19 cellular contexts compared by ENCODE assay signal in the genomic region with DNA sequence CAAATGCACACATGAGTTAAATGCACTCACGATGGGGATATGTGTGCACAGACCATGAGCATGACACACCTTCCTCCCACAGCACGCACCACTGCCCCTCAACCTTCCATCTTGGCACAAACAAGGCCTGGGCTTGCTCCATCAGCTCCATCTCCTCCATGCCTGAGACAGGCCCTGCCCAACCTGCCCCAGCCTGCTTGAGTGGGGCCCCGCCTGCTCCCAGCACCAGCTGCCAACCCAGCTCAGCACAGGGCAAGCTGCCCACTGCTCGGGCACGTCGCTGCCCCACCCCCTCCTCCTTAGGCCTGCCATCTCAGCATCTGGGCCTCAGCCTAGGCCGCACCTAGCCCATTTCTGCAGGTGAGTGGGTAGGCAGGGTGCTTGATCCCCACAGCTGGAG. TPM values are rescaled to one million over a fixed set of nuclear protein-coding genes. Genes with fewer than 3 reads are reported as not detected.
A peak's percentile ranks its signal among the peaks of the same experiment; 100 is the strongest.
DNase-seq lines count a peak whose midpoint lies in the region; ATAC-seq and TF ChIP-seq lines count a peak whose summit lies in the region.
"Had no signal": no experiment of that assay in that cellular context is flagged by ENCODE, and none has a peak within 500 bp of the region (broad histone marks: within the 10 kb centered on the region; RNA-seq: fewer than 3 reads in every experiment).

No MANE protein-coding gene starts in this region.

- peak overlapping the region; percentile 28; the same call in 1 of the 2 replicates for H4K91ac ChIP-seq in IMR-90 (ENCODE audit: insufficient read depth, low read depth, low read length)

- peaks cover 31% of the 10 kb centered on the region for H3K27me3 Mint-ChIP-seq in activated T-cell treated with anti-CD3 and anti-CD28 coated beads, Interleukin-2, amount 50 U/mL, for 72 hours (ENCODE audit: low read depth)

- no peak overlapping the region for H3K14ac ChIP-seq in IMR-90 (replicated peaks; ENCODE audit: low read depth, low read length)

- no peak overlapping the region for H2AK9ac ChIP-seq in IMR-90 (replicated peaks; ENCODE audit: low read depth, low read length, poor library complexity)

- H3K4me1 Mint-ChIP-seq in activated T-cell treated with anti-CD3 and anti-CD28 coated beads, Interleukin-2, amount 50 U/mL, for 72 hours (ENCODE audit: low read depth): peaks cover 27% of the 10 kb centered on the region

- WGBS in IMR-90 (ENCODE audit: extremely low coverage in 2 of 2, insufficient read length in 1 of 2), 2 experiments: 80% methylated on average over 2 of the region's 7 CpGs; no CpG with 5 or more reads in 1 of the 2 experiments
- 50% methylated on average over 7 of the region's 7 CpGs for WGBS in suprapubic skin

- CTCF ChIA-PET in IMR-90 (lab: Yijun Ruan, JAX): interaction anchor here (0.6 kb wide), 1 partner anchor 1567 kb away, joined by 3 read pairs; no protein-coding TSS in a partner anchor

- no peaks in the 10 kb centered on the region for H3K36me3 Mint-ChIP-seq in activated T-cell treated with anti-CD3 and anti-CD28 coated beads, Interleukin-2, amount 50 U/mL, for 72 hours (ENCODE audit: insufficient read depth in 2 of 2)
- H3K36me3 Mint-ChIP-seq: activated naive CD8-positive, alpha-beta T cell; CD4-positive, CD25-positive, alpha-beta regulatory T cell; naive B cell had no signal

- peak overlapping the region; percentile 40 for H2AFZ ChIP-seq in IMR-90 (replicated peaks; ENCODE audit: low read length, poor library complexity)

- no peak overlapping the region for H3K18ac ChIP-seq in IMR-90 (ENCODE audit: low read depth, low read length)

- TF ChIP-seq RAD21 in IMR-90 (IDR thresholded peaks at IDR 0.05; ENCODE audit: low read length): no peak

- H3K79me1 ChIP-seq in IMR-90 (ENCODE audit: low read depth in 1 of 2, low read length in 2 of 2): no peaks in the 10 kb centered on the region

- no peak overlapping the region; the same call in 1 of the 2 replicates for H2AK5ac ChIP-seq in IMR-90 (ENCODE audit: low read depth, low read length)

- no peak overlapping the region for H3K9ac ChIP-seq in IMR-90 (ENCODE audit: low read depth, low read length)

- dilution Hi-C loops in IMR-90 (cut with HindIII; ENCODE audit: low sequenced_read_pairs, unreplicated experiment): loop anchor here (25.0 kb wide), 1 partner anchor 111 kb away; no protein-coding TSS in a partner anchor

- H3K4me1 ChIP-seq in IMR-90 (ENCODE audit: control insufficient read depth, insufficient read depth, low read length): peaks cover 20% of the 10 kb centered on the region
- H3K4me1 ChIP-seq in suprapubic skin: peaks cover 86% of the 10 kb centered on the region

- H3K9me3 ChIP-seq in IMR-90 (ENCODE audit: control insufficient read depth, insufficient read depth, low read length): no peaks in the 10 kb centered on the region
- no peaks in the 10 kb centered on the region for H3K9me3 ChIP-seq in suprapubic skin

- TF ChIP-seq CTCF in IMR-90 (conservative IDR thresholded peaks at IDR 0.05; ENCODE audit: low read depth, low read length) (no peak), suprapubic skin (IDR thresholded peaks at IDR 0.05) (no peak)

- no peak overlapping the region for H3K4me3 ChIP-seq in IMR-90 (ENCODE audit: insufficient read depth, low read depth, low read length)
- H3K4me3 ChIP-seq in suprapubic skin: no peak overlapping the region
- H3K4me3 ChIP-seq: cardiac muscle cell had no signal

- intact Hi-C loops in IMR-90 (cut with micrococcal nuclease): loop anchor here (10.0 kb wide), 2 partner anchors 592 to 662 kb away; no protein-coding TSS in a partner anchor
- intact Hi-C loops in left ventricle myocardium superior (cut with micrococcal nuclease): loop anchor here (5.0 to 10.0 kb wide), 3 partner anchors 294 to 722 kb away; no protein-coding TSS in a partner anchor

- TF ChIP-seq POLR2A in IMR-90 (IDR thresholded peaks at IDR 0.05; ENCODE audit: low read depth, low read length) (no peak), suprapubic skin (IDR thresholded peaks at IDR 0.05) (no peak)

- no peak overlapping the region for H3K56ac ChIP-seq in IMR-90 (ENCODE audit: extremely low read depth, insufficient read depth, low read length)

- no peak for TF ChIP-seq EP300 in suprapubic skin (IDR thresholded peaks at IDR 0.05)

- H3K27ac ChIP-seq in IMR-90 (ENCODE audit: insufficient read depth, low read length) (no peak overlapping the region), suprapubic skin (peak overlapping the region; percentile 99)
- H3K27ac ChIP-seq: cardiac muscle cell had no signal

- H2BK15ac ChIP-seq in IMR-90 (ENCODE audit: low read depth, low read length): no peak overlapping the region

- H2BK120ac ChIP-seq in IMR-90 (ENCODE audit: low read depth, low read length): 0 out of 2 replicates have a peak overlapping the region, but pooled peaks have one; percentile 3

- POLR2A ChIA-PET in IMR-90 (lab: Charles Lee; ENCODE audit: unreplicated experiment): no interaction called here

- BruUV-seq in IMR-90 (replicated peaks; lab: Mats Ljungman, UMichigan): no TSS peak

- no peak overlapping the region for H3K4me2 ChIP-seq in IMR-90 (ENCODE audit: low read depth, low read length)

- in situ Hi-C loops in IMR-90 (cut with MboI; ENCODE audit: low sequenced_read_pairs): loop anchor here (5.0 kb wide), 3 partner anchors 294 to 729 kb away; no protein-coding TSS in a partner anchor
- in situ Hi-C loops in KBM-7 (cut with MboI; ENCODE audit: low pct_unique_long_range_greater_than_20kb, low sequenced_read_pairs): loop anchor here (10.0 kb wide), 3 partner anchors 292 to 722 kb away; no protein-coding TSS in a partner anchor

- H3K36me3 ChIP-seq in IMR-90 (ENCODE audit: control insufficient read depth, insufficient read depth, low read length): no peaks in the 10 kb centered on the region
- no peaks in the 10 kb centered on the region for H3K36me3 ChIP-seq in suprapubic skin
- H3K36me3 ChIP-seq: cardiac muscle cell had no signal

- H3K4me3 Mint-ChIP-seq in activated T-cell treated with anti-CD3 and anti-CD28 coated beads, Interleukin-2, amount 50 U/mL, for 72 hours: no peak overlapping the region
- H3K4me3 Mint-ChIP-seq: activated naive CD8-positive, alpha-beta T cell had no signal

- no peak for ATAC-seq in IMR-90 (ENCODE audit: low read depth)
- ATAC-seq in left ventricle myocardium superior: peak; percentile 42
- no peak for ATAC-seq in activated T-cell treated with anti-CD3 and anti-CD28 coated beads, Interleukin-2, amount 50 U/mL, for 72 hours (replicated peaks in 1 of 2)

- peaks cover 19% of the 10 kb centered on the region for H3K9me1 ChIP-seq in IMR-90 (ENCODE audit: insufficient read depth, low read length)

- DNase-seq in IMR-90 (no peak), NCI-H774 (lab: John Stamatoyannopoulos, UW) (peak; percentile 43), left ventricle myocardium superior (peak; percentile 68), suprapubic skin (ENCODE audit: low spot score in 2 of 2) (peak in 1 of 2 donors; percentile 79), DMS53 (lab: John Stamatoyannopoulos, UW) (no peak), C1 segment of cervical spinal cord (lab: John Stamatoyannopoulos, UW) (no peak), KBM-7 (no peak)
- no peak for DNase-seq in activated T-cell treated with anti-CD3 and anti-CD28 coated beads, Interleukin-2, amount 50 U/mL, for 72 hours
- DNase-seq: activated CD8-positive, alpha-beta memory T cell treated with anti-CD3 and anti-CD28 coated beads, Interleukin-2, amount 50 U/mL, for 48 hours; CD4-positive, CD25-positive, alpha-beta regulatory T cell; glutamatergic neuron; GOT3; naive B cell; retina; stimulated activated CD4-positive, alpha-beta T cell treated with anti-CD3 and anti-CD28 coated beads, Interleukin-2, amount 100 ng/mL, for 48 hours; T-helper 1 cell had no signal

- no peaks in the 10 kb centered on the region for H3K9me3 Mint-ChIP-seq in activated T-cell treated with anti-CD3 and anti-CD28 coated beads, Interleukin-2, amount 50 U/mL, for 72 hours
- H3K9me3 Mint-ChIP-seq: naive B cell had no signal

- 0 out of 2 replicates have a peak overlapping the region, but pooled peaks have one; percentile 7 for H3K4ac ChIP-seq in IMR-90 (ENCODE audit: low read depth, low read length)

- no peaks in the 10 kb centered on the region for H3K27me3 ChIP-seq in IMR-90 (ENCODE audit: control insufficient read depth, insufficient read depth, low read length)
- H3K27me3 ChIP-seq in suprapubic skin: no peaks in the 10 kb centered on the region

- no peak overlapping the region for H4K5ac ChIP-seq in IMR-90 (ENCODE audit: low read depth, low read length)

- no peak overlapping the region for H2BK5ac ChIP-seq in IMR-90 (ENCODE audit: low read depth, low read length, poor library complexity, severe bottlenecking)

- no peak overlapping the region for H2BK20ac ChIP-seq in IMR-90 (ENCODE audit: low read depth, low read length)

- no peak overlapping the region for H3K23ac ChIP-seq in IMR-90 (ENCODE audit: low read depth, low read length)

- H4K20me1 ChIP-seq in IMR-90 (ENCODE audit: insufficient read depth, low read length): no peaks in the 10 kb centered on the region

- H4K8ac ChIP-seq in IMR-90 (ENCODE audit: low read depth in 2 of 2, low read length in 2 of 2): no peak overlapping the region

- H3K27ac Mint-ChIP-seq in activated T-cell treated with anti-CD3 and anti-CD28 coated beads, Interleukin-2, amount 50 U/mL, for 72 hours: no peak overlapping the region
- H3K27ac Mint-ChIP-seq: activated naive CD8-positive, alpha-beta T cell; CD4-positive, CD25-positive, alpha-beta regulatory T cell had no signal

RNA-seq across cellular contexts. Expression of a gene that starts 27.6 kb away (rescaled TPM):
- total RNA-seq in IMR-90 (2012; rRNA removed) (not detected in 2 replicates), left ventricle myocardium superior (not detected), suprapubic skin (100 to 1,000 TPM in 1 of 4 donors, 10 to 100 TPM in 3; 48.9 to 115 (median 80.0) TPM)
- polyA plus RNA-seq in IMR-90 (2012; rRNA removed): not detected in 2 replicates
- polyA plus RNA-seq in IMR-90 (2012; cell fraction: cytosol; rRNA removed): not detected in 2 replicates
- polyA plus RNA-seq in IMR-90 (2012; cell fraction: nucleus; rRNA removed; ENCODE audit: low replicate concordance): not detected in 2 replicates
- not detected for total RNA-seq in activated T-cell treated with anti-CD3 and anti-CD28 coated beads, Interleukin-2, amount 50 U/mL, for 72 hours
- total RNA-seq: cardiac muscle cell; CD4-positive, CD25-positive, alpha-beta regulatory T cell; kidney epithelial cell had no signal
- polyA plus RNA-seq: cardiac muscle cell; CD4-positive, CD25-positive, alpha-beta regulatory T cell had no signal

RNA-seq across cellular contexts. Expression of a gene that starts 28.5 kb away (rescaled TPM):
- 10.9 and 14.2 TPM in 2 replicates for total RNA-seq in IMR-90 (2012; rRNA removed)
- polyA plus RNA-seq in IMR-90 (2012; rRNA removed): 38.6 and 39.3 TPM in 2 replicates
- 30.9 and 49.3 TPM in 2 replicates for polyA plus RNA-seq in IMR-90 (2012; cell fraction: cytosol; rRNA removed)
- 26.9 and 31.3 TPM in 2 replicates for polyA plus RNA-seq in IMR-90 (2012; cell fraction: nucleus; rRNA removed; ENCODE audit: low replicate concordance)
- 100 TPM for total RNA-seq in left ventricle myocardium superior
- total RNA-seq in suprapubic skin: 10 to 100 TPM; 49.4 to 93.7 (median 65.9) TPM
- under 1 TPM; 0.65 TPM for total RNA-seq in activated T-cell treated with anti-CD3 and anti-CD28 coated beads, Interleukin-2, amount 50 U/mL, for 72 hours
- total RNA-seq: CD4-positive, CD25-positive, alpha-beta regulatory T cell had no signal

RNA-seq across cellular contexts. Expression of a gene that starts 42.3 kb away (rescaled TPM):
- total RNA-seq in IMR-90 (2012; rRNA removed) (under 0.01 TPM in 1 of 2 replicates, not detected in the other), left ventricle myocardium superior (not detected), suprapubic skin (100 to 1,000 TPM in 3 of 4 donors, 10 to 100 TPM in 1; 48.8 to 202 (median 156) TPM)
- 0.09 and 0.24 TPM in 2 replicates for polyA plus RNA-seq in IMR-90 (2012; rRNA removed)
- 0.08 TPM in 1 of 2 replicates, not detected in the other for polyA plus RNA-seq in IMR-90 (2012; cell fraction: cytosol; rRNA removed)
- polyA plus RNA-seq in IMR-90 (2012; cell fraction: nucleus; rRNA removed; ENCODE audit: low replicate concordance): 1.1 and 1.3 TPM in 2 replicates
- under 1 TPM; 0.19 to 0.26 TPM for total RNA-seq in activated T-cell treated with anti-CD3 and anti-CD28 coated beads, Interleukin-2, amount 50 U/mL, for 72 hours
- total RNA-seq: cardiac muscle cell; CD4-positive, CD25-positive, alpha-beta regulatory T cell; kidney epithelial cell had no signal
- polyA plus RNA-seq: cardiac muscle cell; CD4-positive, CD25-positive, alpha-beta regulatory T cell had no signal

Comparison
In these comparisons a context has a peak if more than half of its experiments do, and no peak if none do; other contexts are left out.
1. DNase-seq: peak in NCI-H774 (single experiment) and left ventricle myocardium superior (single experiment); none in IMR-90 (single experiment), DMS53 (single experiment), C1 segment of cervical spinal cord (0 of 14), KBM-7 (single experiment) and activated T-cell treated with anti-CD3 and anti-CD28 coated beads, Interleukin-2, amount 50 U/mL, for 72 hours (0 of 2).
2. RNA of a gene that starts 27.6 kb away (total RNA-seq): 48.9 to 115 TPM in suprapubic skin; not detected in IMR-90, not detected in left ventricle myocardium superior (single experiment) and not detected in activated T-cell treated with anti-CD3 and anti-CD28 coated beads, Interleukin-2, amount 50 U/mL, for 72 hours; every median in the first group is over 10 times any median in the second.
3. RNA of a gene that starts 42.3 kb away (total RNA-seq): 48.8 to 202 TPM in suprapubic skin; 0.19 to 0.26 TPM in activated T-cell treated with anti-CD3 and anti-CD28 coated beads, Interleukin-2, amount 50 U/mL, for 72 hours, not detected in left ventricle myocardium superior (single experiment) and under 0.01 TPM in IMR-90; every median in the first group is over 10 times any median in the second.